In genomic region chrX:10137516-10137915, GRCh38 we compare ENCODE assay signal across 2 cellular contexts.
TF ChIP-seq lines count a peak whose summit lies in the region.

No MANE protein-coding gene starts in this region.

TF ChIP-seq in IMR-90, 13 proteins besides CTCF, POLR2A, EP300 and RAD21:
- TF ChIP-seq CEBPB (IDR thresholded peaks at IDR 0.05; ENCODE audit: low read depth, low read length): no peak
- TF ChIP-seq MAZ (IDR thresholded peaks at IDR 0.05; ENCODE audit: borderline replicate concordance, low read depth, low read length): no peak
- no peak for TF ChIP-seq SMC3 (IDR thresholded peaks at IDR 0.05; ENCODE audit: low read depth, low read length)
- TF ChIP-seq MAFK (IDR thresholded peaks at IDR 0.05; ENCODE audit: low read depth, low read length): no peak
- TF ChIP-seq ELK1 (IDR thresholded peaks at IDR 0.05; ENCODE audit: borderline replicate concordance, low read depth, low read length): no peak
- no peak for TF ChIP-seq NFE2L2 (IDR thresholded peaks at IDR 0.05; ENCODE audit: low read depth, low read length)
- TF ChIP-seq FOS (IDR thresholded peaks at IDR 0.05; ENCODE audit: low read depth, low read length): no peak
- TF ChIP-seq RFX5 (IDR thresholded peaks at IDR 0.05; ENCODE audit: low read depth, low read length): no peak
- no peak for TF ChIP-seq RCOR1 (IDR thresholded peaks at IDR 0.05; ENCODE audit: insufficient replicate concordance, low read length)
- no peak for TF ChIP-seq CHD1 (IDR thresholded peaks at IDR 0.05; ENCODE audit: low read depth, low read length)
- no peak for TF ChIP-seq MXI1 (IDR thresholded peaks at IDR 0.05; ENCODE audit: borderline replicate concordance, low read depth, low read length)
- no peak for TF ChIP-seq USF2 (IDR thresholded peaks at IDR 0.05; ENCODE audit: low read depth, low read length)
- no peak for TF ChIP-seq BHLHE40 (IDR thresholded peaks at IDR 0.05; ENCODE audit: low read depth, low read length)
TF ChIP-seq in IMR-90: peak in this region for 0.

TF ChIP-seq in K562, 482 proteins besides CTCF, POLR2A, EP300 and RAD21:
- TF ChIP-seq KAT7 (CRISPR knock-in tag; IDR thresholded peaks at IDR 0.05; ENCODE audit: borderline replicate concordance) (no peak), ZNF780A (CRISPR knock-in tag; IDR thresholded peaks at IDR 0.05) (no peak), KAT8 (IDR thresholded peaks at IDR 0.05; ENCODE audit: low read depth) (no peak), ZNF384 (IDR thresholded peaks at IDR 0.05; ENCODE audit: low read depth, low read length) (0 out of 2 replicates have a peak, but pooled peaks have one; percentile 12), ESRRB (CRISPR knock-in tag; IDR thresholded peaks at IDR 0.05; ENCODE audit: borderline replicate concordance) (no peak), IFI16 (CRISPR knock-in tag; IDR thresholded peaks at IDR 0.05) (no peak), KLF16 (IDR thresholded peaks at IDR 0.05) (no peak), NFYB (IDR thresholded peaks at IDR 0.05; ENCODE audit: extremely low read depth, insufficient read length) (no peak)
